ENCODE assay signal across 1 cellular context in the genomic region with DNA sequence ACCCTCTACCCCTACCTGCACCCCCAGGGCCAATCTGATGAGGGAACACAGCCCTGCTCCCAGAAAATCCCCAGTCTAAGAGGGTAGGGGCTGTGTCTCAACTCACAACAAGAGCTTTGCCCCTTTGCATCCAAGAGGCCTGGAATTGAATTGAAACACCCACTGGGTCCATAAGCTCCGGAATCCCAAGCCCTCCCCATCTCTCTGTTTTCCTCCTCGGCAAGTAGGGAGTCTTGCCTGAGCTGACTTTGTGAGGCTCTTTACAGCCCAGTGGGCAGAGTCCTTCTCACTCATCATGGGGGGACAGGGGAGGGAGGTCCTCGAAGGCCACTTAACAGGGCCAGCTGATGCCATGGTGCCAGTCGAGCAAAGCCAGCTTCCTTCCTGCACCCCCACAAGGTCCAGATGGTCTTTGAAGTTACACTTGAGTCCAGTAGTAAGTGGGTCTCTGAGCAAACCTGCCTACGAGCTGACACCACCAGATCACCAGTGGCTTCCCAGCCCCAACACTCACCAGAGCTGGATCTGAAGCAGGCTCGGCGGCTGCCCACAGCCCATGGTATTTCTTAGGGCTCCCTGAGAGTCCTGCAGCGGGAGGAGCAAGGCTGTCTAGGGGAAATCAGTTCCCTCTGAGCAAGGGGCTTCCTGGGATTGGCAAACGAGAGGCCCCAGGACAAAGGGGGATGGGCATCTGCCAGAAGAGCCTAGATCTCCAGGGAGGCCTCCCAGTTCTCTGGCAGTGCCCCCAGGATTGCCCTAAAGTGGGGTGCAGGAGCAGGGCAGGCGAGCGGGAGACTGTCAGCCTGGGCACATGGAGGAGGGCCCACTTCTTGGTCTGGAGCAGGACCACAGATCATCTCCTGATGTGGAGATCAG.
TF ChIP-seq lines count a peak whose summit lies in the region.

No MANE protein-coding gene starts in this region.

TF ChIP-seq in A549, 52 proteins besides CTCF, POLR2A, EP300 and RAD21 (continued from another document):
- TF ChIP-seq REST (IDR thresholded peaks at IDR 0.05) (no peak), HEYL (CRISPR knock-in tag; IDR thresholded peaks at IDR 0.05) (no peak), HOXA7 (CRISPR knock-in tag; IDR thresholded peaks at IDR 0.05) (no peak), PHF8 (IDR thresholded peaks at IDR 0.05; ENCODE audit: borderline replicate concordance, low read depth) (no peak), TFCP2L1 (CRISPR knock-in tag; IDR thresholded peaks at IDR 0.05) (no peak), ZNF302 (CRISPR knock-in tag; IDR thresholded peaks at IDR 0.05) (no peak), USF2 (IDR thresholded peaks at IDR 0.05) (no peak), JUN (IDR thresholded peaks at IDR 0.05) (no peak), NR3C1 (IDR thresholded peaks at IDR 0.05) (no peak), MAFK (IDR thresholded peaks at IDR 0.05; ENCODE audit: partially characterized antibody) (no peak), FOSB (CRISPR knock-in tag; IDR thresholded peaks at IDR 0.05) (no peak), MAZ (IDR thresholded peaks at IDR 0.05; ENCODE audit: borderline replicate concordance, low read depth, low read length) (no peak)
- TF ChIP-seq, protein P1, sequence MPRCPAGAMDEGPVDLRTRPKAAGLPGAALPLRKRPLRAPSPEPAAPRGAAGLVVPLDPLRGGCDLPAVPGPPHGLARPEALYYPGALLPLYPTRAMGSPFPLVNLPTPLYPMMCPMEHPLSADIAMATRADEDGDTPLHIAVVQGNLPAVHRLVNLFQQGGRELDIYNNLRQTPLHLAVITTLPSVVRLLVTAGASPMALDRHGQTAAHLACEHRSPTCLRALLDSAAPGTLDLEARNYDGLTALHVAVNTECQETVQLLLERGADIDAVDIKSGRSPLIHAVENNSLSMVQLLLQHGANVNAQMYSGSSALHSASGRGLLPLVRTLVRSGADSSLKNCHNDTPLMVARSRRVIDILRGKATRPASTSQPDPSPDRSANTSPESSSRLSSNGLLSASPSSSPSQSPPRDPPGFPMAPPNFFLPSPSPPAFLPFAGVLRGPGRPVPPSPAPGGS (IDR thresholded peaks at IDR 0.05), result no peak
